In genomic region chr12:104600790-104601739, GRCh38 we compare ENCODE assay signal across 1 cellular context.
A peak's percentile ranks its signal among the peaks of the same experiment; 100 is the strongest.
TF ChIP-seq lines count a peak whose summit lies in the region.

No MANE protein-coding gene starts in this region.

TF ChIP-seq in K562, 482 proteins besides CTCF, POLR2A, EP300 and RAD21 (continued from another document and continues in another):
- TF ChIP-seq THRB (CRISPR knock-in tag; conservative IDR thresholded peaks at IDR 0.05) (peak; percentile 92), ZNF277 (CRISPR knock-in tag; IDR thresholded peaks at IDR 0.05; ENCODE audit: borderline replicate concordance) (no peak), NR2C2 (CRISPR knock-in tag; IDR thresholded peaks at IDR 0.05) (no peak), NR2C2 (tag; IDR thresholded peaks at IDR 0.05) (0 out of 2 replicates have a peak, but pooled peaks have one; percentile 32), THAP7 (CRISPR knock-in tag; IDR thresholded peaks at IDR 0.05) (no peak), HBP1 (CRISPR knock-in tag; IDR thresholded peaks at IDR 0.05) (peak; percentile 94), JUNB (CRISPR knock-in tag; conservative IDR thresholded peaks at IDR 0.05) (no peak), PRMT5 (CRISPR knock-in tag; IDR thresholded peaks at IDR 0.05) (no peak), ZC3H8 (IDR thresholded peaks at IDR 0.05) (peak; percentile 79; the same call in 1 of the 2 replicates), MAX (CRISPR knock-in tag; IDR thresholded peaks at IDR 0.05) (no peak), ID3 (CRISPR knock-in tag; IDR thresholded peaks at IDR 0.05) (no peak), ID3 (tag; IDR thresholded peaks at IDR 0.05) (peak; percentile 36; the same call in 1 of the 2 replicates), TRIM25 (IDR thresholded peaks at IDR 0.05; ENCODE audit: borderline replicate concordance) (peak; percentile 94; the same call in 1 of the 2 replicates), DNMT1 (IDR thresholded peaks at IDR 0.05) (peak; percentile 67; the same call in 1 of the 2 replicates), ZNF143 (CRISPR knock-in tag; IDR thresholded peaks at IDR 0.05) (no peak), ZNF589 (CRISPR knock-in tag; IDR thresholded peaks at IDR 0.05; ENCODE audit: low read depth) (no peak), HINFP (tag; conservative IDR thresholded peaks at IDR 0.05; ENCODE audit: low read depth) (peak; percentile 68), SUPT5H (IDR thresholded peaks at IDR 0.05) (peak; percentile 40; the same call in 1 of the 2 replicates), HDAC3 (IDR thresholded peaks at IDR 0.05; ENCODE audit: borderline replicate concordance, partially characterized antibody) (no peak), ZNF583 (CRISPR knock-in tag; IDR thresholded peaks at IDR 0.05) (no peak), ZNF507 (tag; conservative IDR thresholded peaks at IDR 0.05) (no peak), KAT8 (IDR thresholded peaks at IDR 0.05; ENCODE audit: low read depth) (no peak), RCOR1 (IDR thresholded peaks at IDR 0.05; ENCODE audit: borderline replicate concordance in 1 of 2, low read depth in 2 of 2, low read length in 2 of 2) (0 out of 4 replicates have a peak, but pooled peaks of 1 of the 2 experiments have one; percentile 30), NFATC3 (IDR thresholded peaks at IDR 0.05) (no peak), TBP (optimal IDR thresholded peaks at IDR 0.05; ENCODE audit: low read depth, low read length) (no peak), STAT5B (CRISPR knock-in tag; IDR thresholded peaks at IDR 0.05) (no peak), MIER1 (IDR thresholded peaks at IDR 0.05; ENCODE audit: low read depth) (0 out of 2 replicates have a peak, but pooled peaks have one; percentile 37), TAF1 (IDR thresholded peaks at IDR 0.05; ENCODE audit: control insufficient read depth, extremely low read depth, insufficient read depth, low read length, severe bottlenecking) (no peak), ZNF696 (CRISPR knock-in tag; conservative IDR thresholded peaks at IDR 0.05) (no peak), SREBF2 (CRISPR knock-in tag; IDR thresholded peaks at IDR 0.05) (no peak), MAFF (IDR thresholded peaks at IDR 0.05; ENCODE audit: low read length) (no peak), ZNF609 (CRISPR knock-in tag; IDR thresholded peaks at IDR 0.05; ENCODE audit: borderline replicate concordance) (no peak), EZH2 (IDR thresholded peaks at IDR 0.05; ENCODE audit: borderline replicate concordance, low read depth, low read length) (no peak), POLR2B (IDR thresholded peaks at IDR 0.05; ENCODE audit: low read depth, partially characterized antibody) (peak; percentile 39), ZNF253 (CRISPR knock-in tag; conservative IDR thresholded peaks at IDR 0.05) (no peak), NCOA6 (IDR thresholded peaks at IDR 0.05) (no peak), TRIM24 (IDR thresholded peaks at IDR 0.05) (peak in 1 of 2 experiments; percentile 53; a peak in 1 of 4 replicates), FOXK1 (CRISPR knock-in tag; IDR thresholded peaks at IDR 0.05; ENCODE audit: borderline replicate concordance) (no peak), IFI16 (CRISPR knock-in tag; IDR thresholded peaks at IDR 0.05) (no peak), SMC3 (conservative IDR thresholded peaks at IDR 0.05; ENCODE audit: insufficient read depth, low read depth, low read length) (no peak)
- TF ChIP-seq, protein P1, sequence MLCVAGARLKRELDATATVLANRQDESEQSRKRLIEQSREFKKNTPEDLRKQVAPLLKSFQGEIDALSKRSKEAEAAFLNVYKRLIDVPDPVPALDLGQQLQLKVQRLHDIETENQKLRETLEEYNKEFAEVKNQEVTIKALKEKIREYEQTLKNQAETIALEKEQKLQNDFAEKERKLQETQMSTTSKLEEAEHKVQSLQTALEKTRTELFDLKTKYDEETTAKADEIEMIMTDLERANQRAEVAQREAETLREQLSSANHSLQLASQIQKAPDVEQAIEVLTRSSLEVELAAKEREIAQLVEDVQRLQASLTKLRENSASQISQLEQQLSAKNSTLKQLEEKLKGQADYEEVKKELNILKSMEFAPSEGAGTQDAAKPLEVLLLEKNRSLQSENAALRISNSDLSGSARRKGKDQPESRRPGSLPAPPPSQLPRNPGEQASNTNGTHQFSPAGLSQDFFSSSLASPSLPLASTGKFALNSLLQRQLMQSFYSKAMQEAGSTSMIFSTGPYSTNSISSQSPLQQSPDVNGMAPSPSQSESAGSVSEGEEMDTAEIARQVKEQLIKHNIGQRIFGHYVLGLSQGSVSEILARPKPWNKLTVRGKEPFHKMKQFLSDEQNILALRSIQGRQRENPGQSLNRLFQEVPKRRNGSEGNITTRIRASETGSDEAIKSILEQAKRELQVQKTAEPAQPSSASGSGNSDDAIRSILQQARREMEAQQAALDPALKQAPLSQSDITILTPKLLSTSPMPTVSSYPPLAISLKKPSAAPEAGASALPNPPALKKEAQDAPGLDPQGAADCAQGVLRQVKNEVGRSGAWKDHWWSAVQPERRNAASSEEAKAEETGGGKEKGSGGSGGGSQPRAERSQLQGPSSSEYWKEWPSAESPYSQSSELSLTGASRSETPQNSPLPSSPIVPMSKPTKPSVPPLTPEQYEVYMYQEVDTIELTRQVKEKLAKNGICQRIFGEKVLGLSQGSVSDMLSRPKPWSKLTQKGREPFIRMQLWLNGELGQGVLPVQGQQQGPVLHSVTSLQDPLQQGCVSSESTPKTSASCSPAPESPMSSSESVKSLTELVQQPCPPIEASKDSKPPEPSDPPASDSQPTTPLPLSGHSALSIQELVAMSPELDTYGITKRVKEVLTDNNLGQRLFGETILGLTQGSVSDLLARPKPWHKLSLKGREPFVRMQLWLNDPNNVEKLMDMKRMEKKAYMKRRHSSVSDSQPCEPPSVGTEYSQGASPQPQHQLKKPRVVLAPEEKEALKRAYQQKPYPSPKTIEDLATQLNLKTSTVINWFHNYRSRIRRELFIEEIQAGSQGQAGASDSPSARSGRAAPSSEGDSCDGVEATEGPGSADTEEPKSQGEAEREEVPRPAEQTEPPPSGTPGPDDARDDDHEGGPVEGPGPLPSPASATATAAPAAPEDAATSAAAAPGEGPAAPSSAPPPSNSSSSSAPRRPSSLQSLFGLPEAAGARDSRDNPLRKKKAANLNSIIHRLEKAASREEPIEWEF (CRISPR knock-in tag; IDR thresholded peaks at IDR 0.05): no peak
- TF ChIP-seq, protein P2, sequence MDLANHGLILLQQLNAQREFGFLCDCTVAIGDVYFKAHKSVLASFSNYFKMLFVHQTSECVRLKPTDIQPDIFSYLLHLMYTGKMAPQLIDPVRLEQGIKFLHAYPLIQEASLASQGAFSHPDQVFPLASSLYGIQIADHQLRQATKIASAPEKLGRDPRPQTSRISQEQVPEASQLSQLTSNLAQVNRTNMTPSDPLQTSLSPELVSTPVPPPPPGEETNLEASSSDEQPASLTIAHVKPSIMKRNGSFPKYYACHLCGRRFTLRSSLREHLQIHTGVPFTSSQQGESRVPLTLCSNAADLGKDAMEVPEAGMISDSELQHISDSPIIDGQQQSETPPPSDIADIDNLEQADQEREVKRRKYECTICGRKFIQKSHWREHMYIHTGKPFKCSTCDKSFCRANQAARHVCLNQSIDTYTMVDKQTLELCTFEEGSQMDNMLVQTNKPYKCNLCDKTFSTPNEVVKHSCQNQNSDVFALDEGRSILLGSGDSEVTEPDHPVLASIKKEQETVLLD (IDR thresholded peaks at IDR 0.05): peak; percentile 80
